In genomic region chr12:130437555-130438242, GRCh38 we compare ENCODE assay signal across 21 cellular contexts.
DNase-seq lines count a peak whose midpoint lies in the region; ATAC-seq and TF ChIP-seq lines count a peak whose summit lies in the region.
"Had no signal": no experiment of that assay in that cellular context is flagged by ENCODE, and none has a peak within 500 bp of the region (broad histone marks: within the 10 kb centered on the region; RNA-seq: fewer than 3 reads in every experiment).

No MANE protein-coding gene starts in this region.

- no peaks in the 10 kb centered on the region for H3K27me3 Mint-ChIP-seq in activated naive CD4-positive, alpha-beta T cell treated with anti-CD3 and anti-CD28 coated beads, Interleukin-2, amount 10 ng/mL, durations not matched to agents 7 days and 5 days

- H3K9me3 Mint-ChIP-seq in activated naive CD4-positive, alpha-beta T cell treated with anti-CD3 and anti-CD28 coated beads, Interleukin-2, amount 10 ng/mL, durations not matched to agents 7 days and 5 days: peaks cover 16% of the 10 kb centered on the region

- no peaks in the 10 kb centered on the region for H4K20me1 ChIP-seq in smooth muscle cell (ENCODE audit: low read depth)

- H3K4me3 ChIP-seq in right lobe of liver (no peak overlapping the region), aorta (ENCODE audit: low read length in 2 of 2) (no peak overlapping the region), smooth muscle cell (no peak overlapping the region)
- H3K4me3 ChIP-seq: HAP-1 had no signal

- no peak for TF ChIP-seq POLR2A in right lobe of liver (IDR thresholded peaks at IDR 0.05)

- CTCF ChIA-PET in activated naive CD4-positive, alpha-beta T cell treated with anti-CD3 and anti-CD28 coated beads, Interleukin-2, amount 10 ng/mL, durations not matched to agents 7 days and 5 days (lab: Charles Lee): no interaction called here

- 80% methylated on average over 2 of the region's 16 CpGs for WGBS in right lobe of liver (ENCODE audit: insufficient coverage, low coverage, low lambda C conversion rate, missing lambda C conversion rate)
- 91% methylated on average over 16 of the region's 16 CpGs for WGBS in aorta, 2 donors
- 92% methylated on average over 16 of the region's 16 CpGs for WGBS in smooth muscle cell (ENCODE audit: low lambda C conversion rate)

- H3K9me3 ChIP-seq in right lobe of liver: no peaks in the 10 kb centered on the region
- peaks cover 2% of the 10 kb centered on the region for H3K9me3 ChIP-seq in aorta (ENCODE audit: control insufficient read depth, low read length)
- no peaks in the 10 kb centered on the region for H3K9me3 ChIP-seq in smooth muscle cell (replicated peaks; ENCODE audit: low read depth)
- H3K9me3 ChIP-seq: HAP-1 had no signal

- no peak overlapping the region for H3K9ac ChIP-seq in smooth muscle cell (ENCODE audit: low read depth)

- no peak overlapping the region for H2AFZ ChIP-seq in smooth muscle cell (ENCODE audit: low read depth)

- no peaks in the 10 kb centered on the region for H3K79me2 ChIP-seq in smooth muscle cell (ENCODE audit: low read depth)

- H3K27ac ChIP-seq in right lobe of liver (no peak overlapping the region), aorta (ENCODE audit: low read depth in 1 of 2, low read length in 2 of 2) (no peak overlapping the region), smooth muscle cell (ENCODE audit: low read depth) (no peak overlapping the region)

- H3K27ac Mint-ChIP-seq in activated naive CD4-positive, alpha-beta T cell treated with anti-CD3 and anti-CD28 coated beads, Interleukin-2, amount 10 ng/mL, durations not matched to agents 7 days and 5 days: no peak overlapping the region

- H3K27me3 ChIP-seq in right lobe of liver (no peaks in the 10 kb centered on the region), aorta (ENCODE audit: control insufficient read depth in 1 of 2, insufficient read depth in 2 of 2, low read length in 1 of 2) (no peaks in the 10 kb centered on the region), smooth muscle cell (ENCODE audit: low read depth) (no peaks in the 10 kb centered on the region)

- H3K4me1 Mint-ChIP-seq in activated naive CD4-positive, alpha-beta T cell treated with anti-CD3 and anti-CD28 coated beads, Interleukin-2, amount 10 ng/mL, durations not matched to agents 7 days and 5 days: no peaks in the 10 kb centered on the region

- H3K36me3 ChIP-seq in right lobe of liver (no peaks in the 10 kb centered on the region), aorta (ENCODE audit: control insufficient read depth in 1 of 2, insufficient read depth in 2 of 2, low read length in 1 of 2) (no peaks in the 10 kb centered on the region), smooth muscle cell (ENCODE audit: low read depth) (no peaks in the 10 kb centered on the region)
- H3K36me3 ChIP-seq: HAP-1 had no signal

- H3K4me2 ChIP-seq in smooth muscle cell: no peak overlapping the region

- H3K36me3 Mint-ChIP-seq in activated naive CD4-positive, alpha-beta T cell treated with anti-CD3 and anti-CD28 coated beads, Interleukin-2, amount 10 ng/mL, durations not matched to agents 7 days and 5 days: no peaks in the 10 kb centered on the region

- TF ChIP-seq CTCF in right lobe of liver (IDR thresholded peaks at IDR 0.05) (no peak), smooth muscle cell (IDR thresholded peaks at IDR 0.05; ENCODE audit: borderline replicate concordance, insufficient read depth, poor library complexity, severe bottlenecking) (no peak)

- no peaks in the 10 kb centered on the region for H3K4me1 ChIP-seq in right lobe of liver
- no peaks in the 10 kb centered on the region for H3K4me1 ChIP-seq in aorta (ENCODE audit: control insufficient read depth in 1 of 2, insufficient read depth in 2 of 2, low read length in 2 of 2)
- no peaks in the 10 kb centered on the region for H3K4me1 ChIP-seq in smooth muscle cell (ENCODE audit: low read depth)
- H3K4me1 ChIP-seq: HAP-1 had no signal

- peak; percentile 4 for DNase-seq in activated naive CD4-positive, alpha-beta T cell treated with anti-CD3 and anti-CD28 coated beads, Interleukin-2, amount 10 ng/mL, durations not matched to agents 7 days and 5 days
- DNase-seq in activated naive CD4-positive, alpha-beta T cell (lab: John Stamatoyannopoulos, UW): no peak
- DNase-seq in right lobe of liver (peak in 2 of 3 donors; percentile 11 to 34), posterior vena cava (ENCODE audit: low spot score) (peak; percentile 55), aorta (peak; percentile 8 to 27), smooth muscle cell (lab: John Stamatoyannopoulos, UW; ENCODE audit: unreplicated experiment) (no peak), NCI-H2171 treated with DMSO at 0.1 percent for 48 hours (lab: John Stamatoyannopoulos, UW) (no peak), KG1 (lab: John Stamatoyannopoulos, UW) (no peak)
- DNase-seq: Calu3, DMS79 treated with DMSO at 0.1 percent for 48 hours, GF-D8, GOT3, Kasumi-1, NCI-H1092 treated with DMSO at 0.1 percent for 48 hours, NCI-H1436 treated with DMSO at 0.1 percent for 48 hours, NCI-H187 treated with DMSO at 0.1 percent for 48 hours, NCI-H524, NCI-H774, PC-3, SHP77 had no signal

- H3K4me3 Mint-ChIP-seq in activated naive CD4-positive, alpha-beta T cell treated with anti-CD3 and anti-CD28 coated beads, Interleukin-2, amount 10 ng/mL, durations not matched to agents 7 days and 5 days: no peak overlapping the region

- H3F3A ChIP-seq in smooth muscle cell (ENCODE audit: low read depth): no peaks in the 10 kb centered on the region

- intact Hi-C loops in right lobe of liver (cut with DNase I) (no loop called here), posterior vena cava (cut with DNase I) (no loop called here), aorta (cut with DNase I) (no loop called here)

- no peak for ATAC-seq in right lobe of liver
- ATAC-seq in aorta (ENCODE audit: low FRiP score): no peak
- ATAC-seq: PC-3 had no signal

Comparison
In these comparisons a context has a peak if more than half of its experiments do, and no peak if none do; other contexts are left out.
1. DNase-seq: peak in activated naive CD4-positive, alpha-beta T cell treated with anti-CD3 and anti-CD28 coated beads, Interleukin-2, amount 10 ng/mL, durations not matched to agents 7 days and 5 days (single experiment), right lobe of liver (2 of 3), posterior vena cava (single experiment) and aorta (2 of 2); none in activated naive CD4-positive, alpha-beta T cell (0 of 4), smooth muscle cell (single experiment), NCI-H2171 treated with DMSO at 0.1 percent for 48 hours (single experiment) and KG1 (single experiment).